10 cellular contexts compared by ENCODE assay signal in genomic region chr7:139106959-139107358, GRCh38. TPM values are rescaled to one million over a fixed set of nuclear protein-coding genes. Genes with fewer than 3 reads are reported as not detected.
DNase-seq lines count a peak whose midpoint lies in the region; ATAC-seq, FAIRE-seq and TF ChIP-seq lines count a peak whose summit lies in the region.
"Had no signal": no experiment of that assay in that cellular context is flagged by ENCODE, and none has a peak within 500 bp of the region (broad histone marks: within the 10 kb centered on the region; RNA-seq: fewer than 3 reads in every experiment).

No MANE protein-coding gene starts in this region.

- TF ChIP-seq POLR2A in heart left ventricle (IDR thresholded peaks at IDR 0.05) (no peak), transverse colon (IDR thresholded peaks at IDR 0.05) (no peak)

- H3K4me1 ChIP-seq in heart left ventricle (peaks cover 0 to 68% (median 9%) of the 10 kb centered on the region in 12 donors), keratinocyte (ENCODE audit: control insufficient read depth, extremely low read depth, insufficient read depth, low read length) (peaks cover 15% of the 10 kb centered on the region), transverse colon (peaks cover 6 to 55% (median 17%) of the 10 kb centered on the region in 4 donors)

- H3K9ac ChIP-seq in keratinocyte (ENCODE audit: control insufficient read depth, extremely low read depth, insufficient read depth, low read length): no peak overlapping the region

- CTCF ChIA-PET in WTC11 (lab: Charles Lee): no interaction called here

- dilution Hi-C loops in keratinocyte (cut with MboI; ENCODE audit: extremely low pct_ligation_motif_present, low sequenced_read_pairs): no loop called here

- H3K27ac Mint-ChIP-seq in WTC11: no peak overlapping the region

- intact Hi-C loops in heart left ventricle (cut with DNase I): no loop called here
- intact Hi-C loops in left cardiac atrium (cut with DNase I): no loop called here
- intact Hi-C loops in transverse colon (cut with DNase I; ENCODE audit: low total_unique reads): no loop called here

- peaks cover 4% of the 10 kb centered on the region for H3K9me3 Mint-ChIP-seq in WTC11

- peaks cover 31% of the 10 kb centered on the region for H3K4me1 Mint-ChIP-seq in WTC11

- H3K9me3 ChIP-seq in heart left ventricle (peaks cover 0 to under 1% (median 0%) of the 10 kb centered on the region in 12 donors), keratinocyte (ENCODE audit: control insufficient read depth, low read depth, low read length) (no peaks in the 10 kb centered on the region), transverse colon (no peaks in the 10 kb centered on the region)

- H3K36me3 ChIP-seq in heart left ventricle: peaks cover 0 to 4% (median 0%) of the 10 kb centered on the region in 9 donors
- no peaks in the 10 kb centered on the region for H3K36me3 ChIP-seq in keratinocyte (ENCODE audit: control insufficient read depth in 2 of 2, extremely low read depth in 1 of 2, insufficient read depth in 2 of 2, low read length in 2 of 2)
- H3K36me3 ChIP-seq in transverse colon: no peaks in the 10 kb centered on the region

- no peak for TF ChIP-seq EP300 in transverse colon (IDR thresholded peaks at IDR 0.05; ENCODE audit: low read depth)

- ATAC-seq in heart left ventricle (no peak), left cardiac atrium (no peak), WTC11 (no peak), GM21619 (IDR thresholded peaks at IDR 0.05; ENCODE audit: unreplicated experiment) (no peak)

- peaks cover 8% of the 10 kb centered on the region for H3K36me3 Mint-ChIP-seq in WTC11

- peak overlapping the region; percentile 87 for H3K4me3 Mint-ChIP-seq in WTC11

- no peak for DNase-seq in heart left ventricle
- DNase-seq in left cardiac atrium: no peak
- DNase-seq in WTC11 (ENCODE audit: low spot score): no peak
- DNase-seq in keratinocyte (ENCODE audit: low read depth, low spot score): no peak
- no peak for DNase-seq in transverse colon
- no peak for DNase-seq in NCI-H69 (lab: John Stamatoyannopoulos, UW)
- DNase-seq in SKM-1 (lab: John Stamatoyannopoulos, UW; ENCODE audit: unreplicated experiment): no peak
- DNase-seq: stimulated activated CD4-positive, alpha-beta T cell treated with anti-CD3 and anti-CD28 coated beads, Interleukin-4, amount 100 ng/mL, for 1 hour had no signal

- WGBS in heart left ventricle, 4 donors: 41 to 55% (median 51%) methylated on average over 2 of the region's 2 CpGs
- WGBS in transverse colon (ENCODE audit: low coverage in 1 of 2), 2 donors: 29 to 49% methylated on average over 2 of the region's 2 CpGs

- H3K79me2 ChIP-seq in keratinocyte (ENCODE audit: control insufficient read depth, insufficient read depth, low read length): peaks cover 71% of the 10 kb centered on the region

- in situ Hi-C loops in transverse colon (cut with MboI; ENCODE audit: low pct_ligation_motif_present in 1 of 4, low pct_unique_long_range_greater_than_20kb in 1 of 4, low sequenced_read_pairs in 3 of 4): no loop called here

- peaks cover 17% of the 10 kb centered on the region for H3K27me3 Mint-ChIP-seq in WTC11 (ENCODE audit: low read depth)

- no peak for FAIRE-seq in keratinocyte (lab: Jason Lieb, UNC)
- FAIRE-seq: H54 had no signal

- H3K4me2 ChIP-seq in keratinocyte (ENCODE audit: control insufficient read depth, extremely low read depth, insufficient read depth, low read depth, low read length): peak overlapping the region; percentile 97

- no peak for TF ChIP-seq CTCF in heart left ventricle (IDR thresholded peaks at IDR 0.05)
- TF ChIP-seq CTCF in WTC11 (IDR thresholded peaks at IDR 0.05): no peak
- TF ChIP-seq CTCF in keratinocyte (optimal IDR thresholded peaks at IDR 0.05 in 1 of 3, IDR thresholded peaks at IDR 0.05 in 1 of 3, conservative IDR thresholded peaks at IDR 0.05 in 1 of 3; ENCODE audit: extremely low read depth in 1 of 3, insufficient read depth in 2 of 3, low read length in 3 of 3): no peak
- TF ChIP-seq CTCF in transverse colon (IDR thresholded peaks at IDR 0.05): no peak

- peak overlapping the region in 7 of 12 donors; percentile 92 to 100 (median 96) for H3K27ac ChIP-seq in heart left ventricle
- H3K27ac ChIP-seq in keratinocyte (ENCODE audit: control insufficient read depth, insufficient read depth, low read length): no peak overlapping the region
- H3K27ac ChIP-seq in transverse colon: peak overlapping the region; percentile 96 to 99 (median 98)

- POLR2A ChIA-PET in WTC11 (lab: Charles Lee): no interaction called here

- no peaks in the 10 kb centered on the region for H4K20me1 ChIP-seq in keratinocyte (ENCODE audit: control insufficient read depth, extremely low read depth, insufficient read depth, low read length)

- H3K9me1 ChIP-seq in keratinocyte (ENCODE audit: control insufficient read depth, extremely low read depth, insufficient read depth, low read length): no peaks in the 10 kb centered on the region

- H3K4me3 ChIP-seq in heart left ventricle (peak overlapping the region in 10 of 12 donors; percentile 70 to 99 (median 86)), keratinocyte (ENCODE audit: control insufficient read depth in 2 of 3, extremely low read depth in 1 of 3, insufficient read depth in 2 of 3, low read depth in 1 of 3, low read length in 3 of 3) (peak overlapping the region; percentile 90 to 96 (median 92)), transverse colon (peak overlapping the region in 2 of 4 donors; percentile 56 to 90)

- H2AFZ ChIP-seq in keratinocyte (ENCODE audit: control insufficient read depth, low read length): no peak overlapping the region

- H3K27me3 ChIP-seq in heart left ventricle: no peaks in the 10 kb centered on the region
- H3K27me3 ChIP-seq in keratinocyte (ENCODE audit: control insufficient read depth, extremely low read depth, insufficient read depth, low read length): no peaks in the 10 kb centered on the region
- H3K27me3 ChIP-seq in transverse colon: no peaks in the 10 kb centered on the region

TF ChIP-seq in WTC11, 78 proteins besides CTCF, POLR2A, EP300 and RAD21 (continues in another document):
- TF ChIP-seq ATF6 (CRISPR knock-in tag; IDR thresholded peaks at IDR 0.05) (no peak), NR1H2 (CRISPR knock-in tag; IDR thresholded peaks at IDR 0.05) (no peak), RORB (CRISPR knock-in tag; IDR thresholded peaks at IDR 0.05) (no peak), SMAD3 (CRISPR knock-in tag; IDR thresholded peaks at IDR 0.05; ENCODE audit: borderline replicate concordance) (no peak), ZNF423 (CRISPR knock-in tag; IDR thresholded peaks at IDR 0.05) (no peak), HMGXB4 (CRISPR knock-in tag; IDR thresholded peaks at IDR 0.05) (no peak), ZBTB43 (CRISPR knock-in tag; IDR thresholded peaks at IDR 0.05) (no peak)

RNA-seq across cellular contexts. Expression of gene ZC3HAV1, which starts 2.6 kb away (rescaled TPM):
- total RNA-seq in heart left ventricle (10 to 100 TPM in 4 of 9 donors, 1 to 10 TPM in 5; 5.2 to 31.9 (median 8.4) TPM), left cardiac atrium (10 to 100 TPM; 12.1 to 16.4 TPM), WTC11 (2021) (31.9 to 38.0 TPM (median 34.0 TPM) in 3 replicates), transverse colon (10 to 100 TPM; 11.7 to 40.6 (median 34.5) TPM)
- polyA plus RNA-seq in heart left ventricle (1 to 10 TPM; 2.8 to 3.9 TPM), keratinocyte (21.4 to 46.1 TPM (median 31.7 TPM) in 3 replicates)
- polyA plus RNA-seq in keratinocyte (2011; ENCODE audit: low read depth): 8.2 TPM
- polyA plus RNA-seq in keratinocyte (2011; cell fraction: cytosol; rRNA removed): 18.8 and 29.8 TPM in 2 replicates
- polyA plus RNA-seq in keratinocyte (2011; cell fraction: nucleus; rRNA removed): 38.7 and 43.4 TPM in 2 replicates
- polyA plus RNA-seq in keratinocyte (2012; ENCODE audit: low replicate concordance): 9.0 and 33.4 TPM in 2 replicates
- 43.9 to 50.8 TPM (median 50.1 TPM) in 3 replicates for polyA minus RNA-seq in keratinocyte
- 30.9 TPM for polyA minus RNA-seq in keratinocyte (2011; cell fraction: cytosol; rRNA and poly(A)+ RNA removed)
- polyA minus RNA-seq in keratinocyte (2011; cell fraction: nucleus; rRNA and poly(A)+ RNA removed): 44.0 and 65.2 TPM in 2 replicates
